ENCODE assay signal across 18 cellular contexts in the genomic region with DNA sequence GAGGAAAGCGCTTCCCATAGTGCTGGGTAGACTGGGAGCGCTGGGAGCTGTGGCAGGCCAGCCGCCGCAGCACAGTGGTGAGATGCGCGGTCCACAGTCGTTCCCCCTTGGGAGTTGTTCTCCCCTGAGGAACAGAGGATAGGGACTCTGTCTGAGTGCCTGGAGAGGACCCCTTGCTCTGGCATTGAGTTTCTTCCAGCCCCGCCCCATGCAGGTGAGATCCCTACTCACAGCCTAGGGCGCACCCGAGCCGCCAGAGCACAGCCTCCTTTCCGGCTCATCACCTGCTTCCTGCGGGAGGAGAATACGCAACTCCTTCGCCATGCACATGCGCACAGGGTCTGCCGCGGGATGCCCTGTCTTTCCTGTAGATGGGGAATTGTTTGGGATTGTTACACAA.
DNase-seq lines count a peak whose midpoint lies in the region; ATAC-seq and TF ChIP-seq lines count a peak whose summit lies in the region.
"Had no signal": no experiment of that assay in that cellular context is flagged by ENCODE, and none has a peak within 500 bp of the region (broad histone marks: within the 10 kb centered on the region; RNA-seq: fewer than 3 reads in every experiment).

No MANE protein-coding gene starts in this region.

- H3K27ac ChIP-seq in GM23338 (ENCODE audit: low read depth) = no peak overlapping the region
- H3K27ac ChIP-seq in endodermal cell (ENCODE audit: low read depth, low read length) = no peak overlapping the region
- H3K27ac ChIP-seq: BLaER1 had no signal

- no peak for DNase-seq in GM23338 (ENCODE audit: low spot score)
- DNase-seq in endodermal cell = peak; percentile 42
- no peak for DNase-seq in stimulated activated effector memory CD8-positive, alpha-beta T cell treated with anti-CD3 and anti-CD28 coated beads, Interleukin-12 subunit alpha, Interleukin-12 subunit beta, amount 100 ng/mL, for 72 hours (ENCODE audit: low spot score in 2 of 2)
- no peak for DNase-seq in putamen (ENCODE audit: low spot score)
- no peak for DNase-seq in NAMALWA (ENCODE audit: low spot score)
- DNase-seq in stimulated activated CD4-positive, alpha-beta T cell treated with anti-CD3 and anti-CD28 coated beads, Interleukin-2, amount 100 ng/mL, for 48 hours = no peak
- DNase-seq in stimulated activated naive CD4-positive, alpha-beta T cell treated with Interleukin-2 at 50 U/mL for 16 hours (lab: John Stamatoyannopoulos, UW) = no peak
- DNase-seq: 8988T; Calu3; CD4-positive, alpha-beta memory T cell; DMS79 treated with DMSO at 0.1 percent for 48 hours; EL; GOT3; H9; IMR-90 had no signal

- H2AFZ ChIP-seq in GM23338 = peak overlapping the region; percentile 84

- H3K4me3 ChIP-seq in GM23338 (no peak overlapping the region), endodermal cell (ENCODE audit: low read length) (no peak overlapping the region)
- H3K4me3 ChIP-seq: BLaER1, GM12878 had no signal

- WGBS in endodermal cell (ENCODE audit: insufficient coverage in 1 of 2, insufficient read length in 1 of 2), 2 experiments = 95 to 100% methylated on average over 7 to 15 of the region's 18 CpGs

- no peaks in the 10 kb centered on the region for H4K20me1 ChIP-seq in GM23338 (replicated peaks; ENCODE audit: insufficient read depth)

- no peak overlapping the region for H3K4me2 ChIP-seq in GM23338
- H3K4me2 ChIP-seq: BLaER1 had no signal

- no peak overlapping the region for H3K27ac Mint-ChIP-seq in GM23338
- H3K27ac Mint-ChIP-seq in endodermal cell = no peak overlapping the region
- no peak overlapping the region for H3K27ac Mint-ChIP-seq in stimulated activated effector memory CD8-positive, alpha-beta T cell treated with anti-CD3 and anti-CD28 coated beads, Interleukin-12 subunit alpha, Interleukin-12 subunit beta, amount 100 ng/mL, for 72 hours
- H3K27ac Mint-ChIP-seq: CD14-positive monocyte; CD4-positive, alpha-beta memory T cell; H9 had no signal

- H3K9ac ChIP-seq in endodermal cell (ENCODE audit: extremely low read depth, low read length, poor library complexity, severe bottlenecking) = no peak overlapping the region
- H3K9ac ChIP-seq: BLaER1 had no signal

- H3K4me1 ChIP-seq in GM23338 (ENCODE audit: insufficient read depth) = no peaks in the 10 kb centered on the region
- H3K4me1 ChIP-seq in endodermal cell (ENCODE audit: control insufficient read depth, insufficient read depth, low read length) = no peaks in the 10 kb centered on the region

- H3K27me3 Mint-ChIP-seq in GM23338 (ENCODE audit: insufficient read depth, low read depth, poor library complexity) (peaks cover 2% of the 10 kb centered on the region), endodermal cell (ENCODE audit: insufficient read depth) (no peaks in the 10 kb centered on the region)

- no peaks in the 10 kb centered on the region for H3K79me2 ChIP-seq in GM23338 (replicated peaks; ENCODE audit: insufficient read depth)

- H3K4me3 Mint-ChIP-seq in GM23338 = no peak overlapping the region
- H3K4me3 Mint-ChIP-seq in endodermal cell = no peak overlapping the region
- no peak overlapping the region for H3K4me3 Mint-ChIP-seq in stimulated activated effector memory CD8-positive, alpha-beta T cell treated with anti-CD3 and anti-CD28 coated beads, Interleukin-12 subunit alpha, Interleukin-12 subunit beta, amount 100 ng/mL, for 72 hours
- H3K4me3 Mint-ChIP-seq: CD14-positive monocyte; CD4-positive, alpha-beta memory T cell; H9 had no signal

- no peaks in the 10 kb centered on the region for H3K9me2 ChIP-seq in GM23338 (ENCODE audit: insufficient read depth)

- H3K36me3 ChIP-seq in GM23338 (ENCODE audit: insufficient read depth) (no peaks in the 10 kb centered on the region), endodermal cell (ENCODE audit: control insufficient read depth, insufficient read depth, low read length) (no peaks in the 10 kb centered on the region)
- H3K36me3 ChIP-seq: BLaER1 had no signal

- TF ChIP-seq CTCF in GM23338 (conservative IDR thresholded peaks at IDR 0.05; ENCODE audit: low read depth in 2 of 2) (no peak), endodermal cell (conservative IDR thresholded peaks at IDR 0.05) (no peak)

- no peaks in the 10 kb centered on the region for H3K36me3 Mint-ChIP-seq in GM23338 (ENCODE audit: low read depth)
- H3K36me3 Mint-ChIP-seq in endodermal cell (ENCODE audit: low read depth) = no peaks in the 10 kb centered on the region
- no peaks in the 10 kb centered on the region for H3K36me3 Mint-ChIP-seq in stimulated activated effector memory CD8-positive, alpha-beta T cell treated with anti-CD3 and anti-CD28 coated beads, Interleukin-12 subunit alpha, Interleukin-12 subunit beta, amount 100 ng/mL, for 72 hours
- H3K36me3 Mint-ChIP-seq: CD14-positive monocyte; CD4-positive, alpha-beta memory T cell had no signal

- H3K9me3 ChIP-seq in endodermal cell (ENCODE audit: control insufficient read depth, low read length) = no peaks in the 10 kb centered on the region
- H3K9me3 ChIP-seq: BLaER1 had no signal

- H3F3A ChIP-seq in GM23338 (replicated peaks; ENCODE audit: low read depth) = no peaks in the 10 kb centered on the region

- H3K27me3 ChIP-seq in GM23338 (ENCODE audit: insufficient read depth) (no peaks in the 10 kb centered on the region), endodermal cell (ENCODE audit: control insufficient read depth, insufficient read depth, low read length, poor library complexity, severe bottlenecking) (no peaks in the 10 kb centered on the region)

- ATAC-seq in GM23338 = peak; percentile 50; the same call in 2 of the 3 replicates
- peak; percentile 24 for ATAC-seq in stimulated activated effector memory CD8-positive, alpha-beta T cell treated with anti-CD3 and anti-CD28 coated beads, Interleukin-12 subunit alpha, Interleukin-12 subunit beta, amount 100 ng/mL, for 72 hours
- ATAC-seq: GM12878 had no signal

- H3K4me1 Mint-ChIP-seq in GM23338 (no peaks in the 10 kb centered on the region), endodermal cell (no peaks in the 10 kb centered on the region)
- no peaks in the 10 kb centered on the region for H3K4me1 Mint-ChIP-seq in stimulated activated effector memory CD8-positive, alpha-beta T cell treated with anti-CD3 and anti-CD28 coated beads, Interleukin-12 subunit alpha, Interleukin-12 subunit beta, amount 100 ng/mL, for 72 hours
- H3K4me1 Mint-ChIP-seq: CD14-positive monocyte; CD4-positive, alpha-beta memory T cell had no signal

- H3K9me3 Mint-ChIP-seq in GM23338 = no peaks in the 10 kb centered on the region; the same call in 2 of the 3 replicates
- H3K9me3 Mint-ChIP-seq in endodermal cell = no peaks in the 10 kb centered on the region
- no peaks in the 10 kb centered on the region for H3K9me3 Mint-ChIP-seq in stimulated activated effector memory CD8-positive, alpha-beta T cell treated with anti-CD3 and anti-CD28 coated beads, Interleukin-12 subunit alpha, Interleukin-12 subunit beta, amount 100 ng/mL, for 72 hours
- H3K9me3 Mint-ChIP-seq: H9 had no signal

TF ChIP-seq in GM23338, 12 proteins besides CTCF, POLR2A, EP300 and RAD21 (continues in another document):
- TF ChIP-seq, protein P1, sequence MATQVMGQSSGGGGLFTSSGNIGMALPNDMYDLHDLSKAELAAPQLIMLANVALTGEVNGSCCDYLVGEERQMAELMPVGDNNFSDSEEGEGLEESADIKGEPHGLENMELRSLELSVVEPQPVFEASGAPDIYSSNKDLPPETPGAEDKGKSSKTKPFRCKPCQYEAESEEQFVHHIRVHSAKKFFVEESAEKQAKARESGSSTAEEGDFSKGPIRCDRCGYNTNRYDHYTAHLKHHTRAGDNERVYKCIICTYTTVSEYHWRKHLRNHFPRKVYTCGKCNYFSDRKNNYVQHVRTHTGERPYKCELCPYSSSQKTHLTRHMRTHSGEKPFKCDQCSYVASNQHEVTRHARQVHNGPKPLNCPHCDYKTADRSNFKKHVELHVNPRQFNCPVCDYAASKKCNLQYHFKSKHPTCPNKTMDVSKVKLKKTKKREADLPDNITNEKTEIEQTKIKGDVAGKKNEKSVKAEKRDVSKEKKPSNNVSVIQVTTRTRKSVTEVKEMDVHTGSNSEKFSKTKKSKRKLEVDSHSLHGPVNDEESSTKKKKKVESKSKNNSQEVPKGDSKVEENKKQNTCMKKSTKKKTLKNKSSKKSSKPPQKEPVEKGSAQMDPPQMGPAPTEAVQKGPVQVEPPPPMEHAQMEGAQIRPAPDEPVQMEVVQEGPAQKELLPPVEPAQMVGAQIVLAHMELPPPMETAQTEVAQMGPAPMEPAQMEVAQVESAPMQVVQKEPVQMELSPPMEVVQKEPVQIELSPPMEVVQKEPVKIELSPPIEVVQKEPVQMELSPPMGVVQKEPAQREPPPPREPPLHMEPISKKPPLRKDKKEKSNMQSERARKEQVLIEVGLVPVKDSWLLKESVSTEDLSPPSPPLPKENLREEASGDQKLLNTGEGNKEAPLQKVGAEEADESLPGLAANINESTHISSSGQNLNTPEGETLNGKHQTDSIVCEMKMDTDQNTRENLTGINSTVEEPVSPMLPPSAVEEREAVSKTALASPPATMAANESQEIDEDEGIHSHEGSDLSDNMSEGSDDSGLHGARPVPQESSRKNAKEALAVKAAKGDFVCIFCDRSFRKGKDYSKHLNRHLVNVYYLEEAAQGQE (IDR thresholded peaks at IDR 0.05; ENCODE audit: unreplicated experiment) = no peak
- TF ChIP-seq ZNF114 (CRISPR knock-in tag; IDR thresholded peaks at IDR 0.05) = no peak
- TF ChIP-seq JUNB (IDR thresholded peaks at IDR 0.05; ENCODE audit: unreplicated experiment) = no peak
